Comparison of ENCODE assay signal across 24 cellular contexts in the genomic region with DNA sequence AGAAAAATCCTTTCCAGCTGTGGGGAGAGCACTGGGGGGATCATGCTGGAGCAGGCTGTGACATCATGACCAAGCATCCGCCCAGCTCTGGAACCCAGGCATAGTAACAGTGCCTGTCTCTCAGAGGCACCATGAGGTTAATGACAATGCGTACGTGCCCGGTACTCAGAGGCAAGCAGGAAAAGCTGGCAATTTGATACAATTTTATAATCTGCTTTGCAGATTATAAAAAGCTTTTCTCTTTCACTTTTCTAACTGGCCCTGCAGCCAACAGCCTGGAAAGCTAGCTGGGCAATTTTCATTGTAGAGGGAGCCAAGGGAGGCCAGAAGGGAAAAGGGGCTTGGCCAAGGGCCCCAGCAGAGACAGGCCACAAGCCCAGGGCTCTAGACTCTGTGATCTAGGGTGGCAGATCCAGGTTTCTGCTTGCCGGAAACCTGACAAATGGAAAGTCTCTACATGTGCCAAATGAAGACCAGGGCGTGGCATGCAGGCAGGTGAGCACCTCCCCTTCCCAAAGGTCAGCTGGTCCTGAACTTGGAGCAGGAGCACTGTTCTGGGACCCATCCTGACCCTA. TPM values are rescaled to one million over a fixed set of nuclear protein-coding genes. Genes with fewer than 3 reads are reported as not detected.
"Had no signal": no experiment of that assay in that cellular context is flagged by ENCODE, and none has a peak within 500 bp of the region (broad histone marks: within the 10 kb centered on the region; RNA-seq: fewer than 3 reads in every experiment).

No MANE protein-coding gene starts in this region.

- H3K4me3 ChIP-seq: gastroesophageal sphincter, ovary, prostate gland, right atrium auricular region, stomach, suprapubic skin, uterus had no signal

- H3K27ac ChIP-seq: neutrophil, ovary, prostate gland, right atrium auricular region, suprapubic skin had no signal

- H3K4me3 Mint-ChIP-seq: activated naive CD4-positive, alpha-beta T cell treated with anti-CD3 and anti-CD28 coated beads, Interleukin-2, amount 10 ng/mL, durations not matched to agents 7 days and 5 days; brain; memory B cell; naive B cell; stimulated activated memory B cell treated with anti-CD40 and anti-IgM and Interleukin-4, amounts not matched to agents 10 μg/mL and 1 μg/mL and 100 μg/mL, for 72 hours; WTC11 had no signal

- FAIRE-seq: islet of Langerhans had no signal

- H3K27me3 Mint-ChIP-seq: activated naive CD4-positive, alpha-beta T cell treated with anti-CD3 and anti-CD28 coated beads, Interleukin-2, amount 10 ng/mL, durations not matched to agents 7 days and 5 days; brain; memory B cell; naive B cell; stimulated activated memory B cell treated with anti-CD40 and anti-IgM and Interleukin-4, amounts not matched to agents 10 μg/mL and 1 μg/mL and 100 μg/mL, for 72 hours had no signal

- H3K4me1 Mint-ChIP-seq: WTC11 had no signal

- H3K9me3 Mint-ChIP-seq: activated naive CD4-positive, alpha-beta T cell treated with anti-CD3 and anti-CD28 coated beads, Interleukin-2, amount 10 ng/mL, durations not matched to agents 7 days and 5 days; brain; memory B cell; naive B cell; stimulated activated memory B cell treated with anti-CD40 and anti-IgM and Interleukin-4, amounts not matched to agents 10 μg/mL and 1 μg/mL and 100 μg/mL, for 72 hours; WTC11 had no signal

- H3K4me1 ChIP-seq: prostate gland had no signal

- H3K27me3 ChIP-seq: gastroesophageal sphincter, neutrophil, ovary, right atrium auricular region, stomach, suprapubic skin, uterus had no signal

- ATAC-seq: gastroesophageal sphincter; stimulated activated memory B cell treated with anti-CD40 and anti-IgM and Interleukin-4, amounts not matched to agents 10 μg/mL and 1 μg/mL and 100 μg/mL, for 72 hours; WTC11 had no signal

- H3K27ac Mint-ChIP-seq: memory B cell; naive B cell; stimulated activated memory B cell treated with anti-CD40 and anti-IgM and Interleukin-4, amounts not matched to agents 10 μg/mL and 1 μg/mL and 100 μg/mL, for 72 hours; WTC11 had no signal

- H3K36me3 ChIP-seq: ovary, uterus had no signal

- DNase-seq: activated CD4-positive, alpha-beta T cell treated with anti-CD3 and anti-CD28 coated beads, Interleukin-2, amount 50 U/mL, for 4 hours; activated effector memory CD4-positive, alpha-beta T cell treated with anti-CD3 and anti-CD28 coated beads, Interleukin-2, amount 50 U/mL, for 16 hours; activated naive CD4-positive, alpha-beta T cell treated with anti-CD3 and anti-CD28 coated beads, Interleukin-2, amount 10 ng/mL, durations not matched to agents 7 days and 5 days; activated T-cell treated with anti-CD3 and anti-CD28 coated beads, Interleukin-2, amount 50 U/mL, for 48 hours; dermis blood vessel endothelial cell; effector CD8-positive, alpha-beta T cell; naive B cell; ovary; stimulated activated CD4-positive, alpha-beta T cell treated with anti-CD3 and anti-CD28 coated beads, Interleukin-2, amount 100 ng/mL, for 24 hours; stomach; T-helper 9 cell; trophoblast cell; uterus had no signal

- H3K9me3 ChIP-seq: gastroesophageal sphincter, neutrophil, ovary, prostate gland, right atrium auricular region, stomach, suprapubic skin, uterus had no signal

RNA-seq across cellular contexts. Expression of a gene that starts 41.5 kb away (rescaled TPM):
- total RNA-seq: dermis blood vessel endothelial cell; T-helper 1 cell treated with Interleukin-12 subunit alpha and Interleukin-12 subunit beta and Interleukin-4 antibody, amounts not matched to agents 30 ng/mL and 1 ng/mL, for 36 hours; WTC11 had no signal
